In genomic region chr17:36149296-36149820, GRCh38 we compare ENCODE assay signal across 8 cellular contexts. TPM values are rescaled to one million over a fixed set of nuclear protein-coding genes. Genes with fewer than 3 reads are reported as not detected.
A peak's percentile ranks its signal among the peaks of the same experiment; 100 is the strongest.
DNase-seq lines count a peak whose midpoint lies in the region; ATAC-seq and TF ChIP-seq lines count a peak whose summit lies in the region.

No MANE protein-coding gene starts in this region.

- in situ Hi-C loops in astrocyte of the spinal cord (cut with HindIII; ENCODE audit: low sequenced_read_pairs) = no loop called here

- peaks cover 39% of the 10 kb centered on the region for H3K27me3 Mint-ChIP-seq in CD4-positive, alpha-beta T cell

- H3K4me3 ChIP-seq in astrocyte of the spinal cord (ENCODE audit: low read depth, low read length) = no peak overlapping the region

- ATAC-seq in CD4-positive, alpha-beta T cell (ENCODE audit: poor library complexity) = no peak
- ATAC-seq in GM21619 (IDR thresholded peaks at IDR 0.05; ENCODE audit: unreplicated experiment) = no peak

- H3K27ac ChIP-seq in CD4-positive, alpha-beta T cell (ENCODE audit: low read depth, low read length) = no peak overlapping the region

- peaks cover 13% of the 10 kb centered on the region for H3K27me3 ChIP-seq in CD4-positive, alpha-beta T cell (ENCODE audit: control insufficient read depth, insufficient read depth, low read length)

- POLR2A ChIA-PET in CD4-positive, alpha-beta T cell (lab: Charles Lee) = no interaction called here

- no peak for DNase-seq in CD4-positive, alpha-beta T cell
- DNase-seq in HK-2 (ENCODE audit: unreplicated experiment) (peak; percentile 23), astrocyte of the spinal cord (ENCODE audit: low read depth, low spot score) (peak; percentile 94), mucosa of gallbladder (ENCODE audit: low spot score) (peak; percentile 19), NCI-H524 treated with DMSO at 0.1 percent for 48 hours (lab: John Stamatoyannopoulos, UW) (no peak), occipital lobe (lab: John Stamatoyannopoulos, UW) (no peak)
- DNase-seq in activated effector memory CD4-positive, alpha-beta T cell treated with Interleukin-2 at 50 U/mL for 16 hours = no peak

- no peak overlapping the region for H3K4me3 Mint-ChIP-seq in CD4-positive, alpha-beta T cell

- CTCF ChIA-PET in CD4-positive, alpha-beta T cell (lab: Charles Lee) = interaction anchor here (0.8 kb wide), 1 partner anchor 15 kb away, joined by 3 read pairs; no protein-coding TSS in a partner anchor

- intact Hi-C loops in CD4-positive, alpha-beta T cell (cut with DNase I, micrococcal nuclease) = loop anchor here (1.0 to 10.0 kb wide), 4 partner anchors 179 to 385 kb away; partner anchors contain the start of gene C17orf50 (in 1 of the 2)

- TF ChIP-seq CTCF in CD4-positive, alpha-beta T cell (IDR thresholded peaks at IDR 0.05) = peak; percentile 14
- no peak for TF ChIP-seq CTCF in astrocyte of the spinal cord (IDR thresholded peaks at IDR 0.05; ENCODE audit: low read depth, low read length)

- H3K36me3 Mint-ChIP-seq in CD4-positive, alpha-beta T cell (ENCODE audit: low read depth) = no peaks in the 10 kb centered on the region

- H3K9me3 ChIP-seq in CD4-positive, alpha-beta T cell (ENCODE audit: control insufficient read depth, low read length) = no peaks in the 10 kb centered on the region

- no peaks in the 10 kb centered on the region for H3K9me3 Mint-ChIP-seq in CD4-positive, alpha-beta T cell

- H3K4me1 Mint-ChIP-seq in CD4-positive, alpha-beta T cell (ENCODE audit: low read depth) = no peaks in the 10 kb centered on the region

- H3K27ac Mint-ChIP-seq in CD4-positive, alpha-beta T cell = no peak overlapping the region

RNA-seq across cellular contexts. Expression of gene TBC1D3B, which starts 27.1 kb away (rescaled TPM):
- total RNA-seq in CD4-positive, alpha-beta T cell = 1 to 10 TPM; 1.5 to 1.6 TPM
- total RNA-seq in mucosa of gallbladder (6.0 TPM), occipital lobe (1.9 TPM)

RNA-seq across cellular contexts. Expression of gene CCL4, which starts 45.7 kb away (rescaled TPM):
- total RNA-seq in CD4-positive, alpha-beta T cell = 1 to 10 TPM; 1.5 to 2.1 TPM
- total RNA-seq in mucosa of gallbladder = 27.6 TPM
- total RNA-seq in occipital lobe = 4.1 TPM

RNA-seq across cellular contexts. Expression of gene CCL3L1, which starts 47.2 kb away (rescaled TPM):
- total RNA-seq in CD4-positive, alpha-beta T cell = under 1 TPM in 1 of 2 experiments, not detected in 1; 0.17 TPM
- total RNA-seq in mucosa of gallbladder = 13.4 TPM
- 4.8 TPM for total RNA-seq in occipital lobe

RNA-seq across cellular contexts. Expression of gene CCL3, which starts 59.4 kb away (rescaled TPM):
- total RNA-seq in CD4-positive, alpha-beta T cell = 1 to 10 TPM in 1 of 2 experiments, under 1 TPM in 1; 0.78 to 1.0 TPM
- total RNA-seq in mucosa of gallbladder (31.7 TPM), occipital lobe (7.2 TPM)

Comparison
In these comparisons a context has a peak if more than half of its experiments do, and no peak if none do; other contexts are left out.
1. DNase-seq: peak in HK-2 (single experiment), astrocyte of the spinal cord (single experiment) and mucosa of gallbladder (single experiment); none in CD4-positive, alpha-beta T cell (0 of 10), NCI-H524 treated with DMSO at 0.1 percent for 48 hours (single experiment), occipital lobe (single experiment) and activated effector memory CD4-positive, alpha-beta T cell treated with Interleukin-2 at 50 U/mL for 16 hours (single experiment).